Comparison of ENCODE assay signal across 35 cellular contexts in genomic region chr7:127609297-127609696, GRCh38. TPM values are rescaled to one million over a fixed set of nuclear protein-coding genes. Genes with fewer than 3 reads are reported as not detected.
"Had no signal": no experiment of that assay in that cellular context is flagged by ENCODE, and none has a peak within 500 bp of the region (broad histone marks: within the 10 kb centered on the region; RNA-seq: fewer than 3 reads in every experiment).

No MANE protein-coding gene starts in this region.

- H3K9ac ChIP-seq: KMS-11, SK-N-SH had no signal

- DNase-seq: Karpas-422, MM.1S, MV-4-11, NCI-H1092 treated with DMSO at 0.1 percent for 48 hours, NCI-H1105 treated with DMSO at 0.1 percent for 48 hours, NCI-H1417, NCI-H1436, NCI-H146, NCI-H1694, NCI-H187, NCI-H1930, NCI-H2029 treated with DMSO at 0.1 percent for 48 hours, NCI-H2081 treated with DMSO at 0.1 percent for 48 hours, NCI-H2107, NCI-H2171, NCI-H226, NCI-H446 treated with DMSO at 0.1 percent for 48 hours, NCI-H510A, NCI-H524 treated with DMSO at 0.1 percent for 48 hours, NCI-H526 treated with DMSO at 0.1 percent for 48 hours, NCI-H774, PC-9, SHP77 treated with DMSO at 0.1 percent for 48 hours, SK-N-SH, SW 1271, T-helper 1 cell had no signal

- H3K36me3 ChIP-seq: SJSA1 had no signal

- H3K4me1 ChIP-seq: SJSA1 had no signal

- H3K4me2 ChIP-seq: KMS-11, PC-9, SK-N-SH had no signal

- ATAC-seq: Panc1, Right ventricle myocardium inferior had no signal

- H3K4me3 ChIP-seq: PC-9, SJSA1 had no signal

- H3K9me3 ChIP-seq: SJSA1, SK-N-SH had no signal

- H3K27ac ChIP-seq: KMS-11, PC-9, RWPE1, SJSA1 had no signal

- H2AFZ ChIP-seq: PC-9 had no signal

RNA-seq across cellular contexts. Expression of gene PAX4, which starts 8.6 kb away (rescaled TPM):
- total RNA-seq: LHCN-M2, MCF 10A, OCI-LY7, PC-9, Right ventricle myocardium inferior, RPMI7951, SJSA1 had no signal
- polyA plus RNA-seq: SK-N-SH had no signal

RNA-seq across cellular contexts. Expression of gene FSCN3, which starts 15.8 kb away (rescaled TPM):
- total RNA-seq: MCF 10A had no signal
